In genomic region chr12:89385965-89386537, GRCh38 we compare ENCODE assay signal across 1 cellular context.
TF ChIP-seq lines count a peak whose summit lies in the region.

No MANE protein-coding gene starts in this region.

TF ChIP-seq in IMR-90, 13 proteins besides CTCF, POLR2A, EP300 and RAD21:
- TF ChIP-seq MXI1 (IDR thresholded peaks at IDR 0.05; ENCODE audit: borderline replicate concordance, low read depth, low read length) (no peak), NFE2L2 (IDR thresholded peaks at IDR 0.05; ENCODE audit: low read depth, low read length) (no peak), RCOR1 (IDR thresholded peaks at IDR 0.05; ENCODE audit: insufficient replicate concordance, low read length) (no peak), MAZ (IDR thresholded peaks at IDR 0.05; ENCODE audit: borderline replicate concordance, low read depth, low read length) (no peak), BHLHE40 (IDR thresholded peaks at IDR 0.05; ENCODE audit: low read depth, low read length) (no peak), RFX5 (IDR thresholded peaks at IDR 0.05; ENCODE audit: low read depth, low read length) (no peak), FOS (IDR thresholded peaks at IDR 0.05; ENCODE audit: low read depth, low read length) (no peak), MAFK (IDR thresholded peaks at IDR 0.05; ENCODE audit: low read depth, low read length) (no peak), USF2 (IDR thresholded peaks at IDR 0.05; ENCODE audit: low read depth, low read length) (no peak), ELK1 (IDR thresholded peaks at IDR 0.05; ENCODE audit: borderline replicate concordance, low read depth, low read length) (no peak), CEBPB (IDR thresholded peaks at IDR 0.05; ENCODE audit: low read depth, low read length) (no peak), CHD1 (IDR thresholded peaks at IDR 0.05; ENCODE audit: low read depth, low read length) (no peak), SMC3 (IDR thresholded peaks at IDR 0.05; ENCODE audit: low read depth, low read length) (no peak)
